In the genomic region with DNA sequence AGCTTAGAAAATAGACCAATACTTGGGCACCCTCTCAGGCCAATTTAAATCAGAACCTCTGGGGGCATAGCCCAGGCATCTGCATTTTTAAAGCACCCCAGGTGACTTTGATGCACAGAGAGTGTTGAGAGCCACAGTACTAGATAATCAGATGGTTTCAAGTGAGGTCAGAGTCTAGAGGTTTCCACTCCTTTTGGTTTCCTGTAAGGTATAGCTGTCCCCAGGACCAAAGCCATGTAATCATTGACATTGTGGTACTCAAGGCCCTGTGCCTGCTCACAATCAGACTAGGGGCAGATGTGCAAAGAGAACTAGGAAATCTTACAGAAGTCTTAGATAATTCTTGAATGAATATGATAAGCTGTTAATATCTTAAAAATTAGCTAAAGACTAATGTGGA, we compare ENCODE assay signal across 19 cellular contexts. TPM values are rescaled to one million over a fixed set of nuclear protein-coding genes. Genes with fewer than 3 reads are reported as not detected.
A peak's percentile ranks its signal among the peaks of the same experiment; 100 is the strongest.
DNase-seq lines count a peak whose midpoint lies in the region; ATAC-seq, FAIRE-seq and TF ChIP-seq lines count a peak whose summit lies in the region.
"Had no signal": no experiment of that assay in that cellular context is flagged by ENCODE, and none has a peak within 500 bp of the region (broad histone marks: within the 10 kb centered on the region; RNA-seq: fewer than 3 reads in every experiment).

No MANE protein-coding gene starts in this region.

- peak overlapping the region; percentile 88 for H3K27ac ChIP-seq in VCaP
- no peak overlapping the region for H3K27ac ChIP-seq in right cardiac atrium (ENCODE audit: low read length)
- H3K27ac ChIP-seq: hepatocyte, HL-60, left lung had no signal

- FAIRE-seq in HTR-8/SVneo (lab: Jason Lieb, UNC), result no peak

- no peak for DNase-seq in left colon
- DNase-seq in GM20000 (ENCODE audit: low spot score), result no peak
- no peak for DNase-seq in right cardiac atrium
- DNase-seq in HTR-8/SVneo (ENCODE audit: insufficient read length, low spot score), result no peak
- DNase-seq: activated CD4-positive, alpha-beta T cell treated with anti-CD3 and anti-CD28 coated beads, Interleukin-2, amount 50 U/mL, for 1 hour; amniotic stem cell; cortex of kidney; left lung; natural killer cell; NCI-H1930; NCI-H748 treated with DMSO at 0.1 percent for 48 hours; stimulated activated naive CD4-positive, alpha-beta T cell had no signal

- no peaks in the 10 kb centered on the region for H3K27me3 ChIP-seq in right cardiac atrium (ENCODE audit: control insufficient read depth, insufficient read depth)
- H3K27me3 ChIP-seq: hepatocyte, left lung had no signal

- TF ChIP-seq CTCF in VCaP (conservative IDR thresholded peaks at IDR 0.05), result no peak
- TF ChIP-seq CTCF in GM20000 (IDR thresholded peaks at IDR 0.05; ENCODE audit: extremely low read depth, missing control alignments), result no peak

- peaks cover 8% of the 10 kb centered on the region for H3K4me1 ChIP-seq in right cardiac atrium (ENCODE audit: control insufficient read depth, insufficient read depth, low read length)

- intact Hi-C loops in left colon (cut with DNase I, micrococcal nuclease), result loop anchor here in 1 of 2 donors (10.0 kb wide), 1 partner anchor 110 kb away; no protein-coding TSS in a partner anchor
- intact Hi-C loops in right cardiac atrium (cut with DNase I), result loop anchor here in 1 of 4 donors (10.0 kb wide), 1 partner anchor 60 kb away; no protein-coding TSS in a partner anchor

- peak; percentile 98 for ATAC-seq in GM18873 (IDR thresholded peaks at IDR 0.05; ENCODE audit: low FRiP score, unreplicated experiment)
- ATAC-seq in GM21576 (IDR thresholded peaks at IDR 0.05; ENCODE audit: unreplicated experiment), result peak; percentile 78
- peak; percentile 94 for ATAC-seq in HG03066 (IDR thresholded peaks at IDR 0.05; ENCODE audit: low read depth, unreplicated experiment)
- no peak for ATAC-seq in left colon
- no peak for ATAC-seq in right cardiac atrium
- ATAC-seq: left lung, natural killer cell had no signal

- no peak overlapping the region for H3K4me3 ChIP-seq in right cardiac atrium (ENCODE audit: low read length)
- H3K4me3 ChIP-seq: hepatocyte, left lung had no signal

- H3K9me3 ChIP-seq in right cardiac atrium (ENCODE audit: control insufficient read depth, low read length), result no peaks in the 10 kb centered on the region
- H3K9me3 ChIP-seq: left lung had no signal

RNA-seq across cellular contexts. Expression of gene FILIP1, which starts 9.1 kb away (rescaled TPM):
- 1 to 10 TPM in 1 of 2 donors, under 1 TPM in 1; 0.98 to 6.5 TPM for total RNA-seq in left colon
- total RNA-seq in right cardiac atrium, result 100 to 1,000 TPM; 110 to 131 (median 118) TPM
- 39.1 TPM for polyA plus RNA-seq in right cardiac atrium
- total RNA-seq: activated T-helper 1 cell treated with anti-CD3 and anti-CD28 coated beads, Interleukin-12 subunit alpha, Interleukin-12 subunit beta, Interleukin-2, Interleukin-4 antibody, amounts not matched to agents 30 ng/mL and 10 ng/mL and 1 ng/mL, durations not matched to agents 14 hours and 24 hours and 36 hours; natural killer cell had no signal

Comparison
In these comparisons a context has a peak if more than half of its experiments do, and no peak if none do; other contexts are left out.
1. ATAC-seq: peak in GM18873 (single experiment), GM21576 (single experiment) and HG03066 (single experiment); none in left colon (single experiment) and right cardiac atrium (0 of 2).
2. RNA of gene FILIP1, which starts 9.1 kb away (total RNA-seq): 110 to 131 TPM in right cardiac atrium; 0.98 to 6.5 TPM in left colon; every median in the first group is over 10 times any median in the second.